Comparison of ENCODE assay signal across 1 cellular context in genomic region chr7:7687800-7688199, GRCh38.
TF ChIP-seq lines count a peak whose summit lies in the region.

No MANE protein-coding gene starts in this region.

TF ChIP-seq in SK-N-SH, 30 proteins besides CTCF, POLR2A, EP300 and RAD21 (continued from another document):
- TF ChIP-seq TCF12 (IDR thresholded peaks at IDR 0.05) (peak; percentile 18; the same call in 1 of the 2 replicates), USF2 (IDR thresholded peaks at IDR 0.05; ENCODE audit: borderline replicate concordance, low read depth, low read length) (no peak), CHD2 (IDR thresholded peaks at IDR 0.05; ENCODE audit: low read length, partially characterized antibody) (no peak), RFX5 (IDR thresholded peaks at IDR 0.05; ENCODE audit: low read length) (no peak), MEF2A (IDR thresholded peaks at IDR 0.05; ENCODE audit: borderline replicate concordance, low read depth) (no peak), POLR2AphosphoS5 (IDR thresholded peaks at IDR 0.05; ENCODE audit: low read depth, low read length) (no peak)
- TF ChIP-seq, protein P1, sequence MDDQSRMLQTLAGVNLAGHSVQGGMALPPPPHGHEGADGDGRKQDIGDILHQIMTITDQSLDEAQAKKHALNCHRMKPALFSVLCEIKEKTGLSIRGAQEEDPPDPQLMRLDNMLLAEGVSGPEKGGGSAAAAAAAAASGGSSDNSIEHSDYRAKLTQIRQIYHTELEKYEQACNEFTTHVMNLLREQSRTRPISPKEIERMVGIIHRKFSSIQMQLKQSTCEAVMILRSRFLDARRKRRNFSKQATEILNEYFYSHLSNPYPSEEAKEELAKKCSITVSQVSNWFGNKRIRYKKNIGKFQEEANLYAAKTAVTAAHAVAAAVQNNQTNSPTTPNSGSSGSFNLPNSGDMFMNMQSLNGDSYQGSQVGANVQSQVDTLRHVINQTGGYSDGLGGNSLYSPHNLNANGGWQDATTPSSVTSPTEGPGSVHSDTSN (IDR thresholded peaks at IDR 0.05), result peak; percentile 64
